In the genomic region with DNA sequence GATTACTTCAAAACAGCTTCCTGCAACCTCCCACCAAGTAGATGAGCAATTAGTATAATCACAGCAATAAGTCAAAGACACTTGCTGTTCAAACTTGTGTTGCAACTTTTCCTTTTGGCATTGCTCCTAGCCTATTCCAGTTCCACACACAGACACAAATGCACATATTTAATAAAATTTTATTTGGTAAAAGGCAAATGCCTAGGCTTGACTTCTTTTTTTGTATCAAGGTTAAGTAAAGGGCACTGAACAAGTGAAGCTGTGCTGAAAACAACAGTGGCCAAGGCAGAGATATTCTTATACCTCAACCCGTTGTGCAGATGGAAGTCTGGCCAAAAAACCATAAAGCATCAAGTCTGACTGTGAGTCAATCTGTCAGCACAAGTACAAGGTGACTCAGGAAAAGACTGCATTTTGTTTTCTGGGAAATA, we compare ENCODE assay signal across 13 cellular contexts.
DNase-seq lines count a peak whose midpoint lies in the region; ATAC-seq and TF ChIP-seq lines count a peak whose summit lies in the region.
"Had no signal": no experiment of that assay in that cellular context is flagged by ENCODE, and none has a peak within 500 bp of the region (broad histone marks: within the 10 kb centered on the region; RNA-seq: fewer than 3 reads in every experiment).

No MANE protein-coding gene starts in this region.

- TF ChIP-seq CTCF in heart right ventricle (IDR thresholded peaks at IDR 0.05) (no peak), VCaP (conservative IDR thresholded peaks at IDR 0.05) (no peak), fibroblast of villous mesenchyme (IDR thresholded peaks at IDR 0.05; ENCODE audit: insufficient read depth, low read depth, low read length) (no peak)

- H3K4me3 ChIP-seq in heart right ventricle (no peak overlapping the region), fibroblast of villous mesenchyme (ENCODE audit: low read depth, low read length) (no peak overlapping the region)
- H3K4me3 ChIP-seq: upper lobe of left lung had no signal

- H3K27ac ChIP-seq in heart right ventricle (peak overlapping the region in 6 of 10 donors; percentile 1 to 81 (median 40)), VCaP (peak overlapping the region; percentile 67)
- H3K27ac ChIP-seq: upper lobe of left lung had no signal

- H3K9me3 ChIP-seq in heart right ventricle: no peaks in the 10 kb centered on the region
- H3K9me3 ChIP-seq: upper lobe of left lung had no signal

- H3K4me1 ChIP-seq in heart right ventricle: peaks cover 0 to 32% (median 18%) of the 10 kb centered on the region in 9 donors

- H3K36me3 ChIP-seq in heart right ventricle: no peaks in the 10 kb centered on the region
- H3K36me3 ChIP-seq: upper lobe of left lung had no signal

- H3K27me3 ChIP-seq in heart right ventricle: no peaks in the 10 kb centered on the region
- H3K27me3 ChIP-seq: upper lobe of left lung had no signal

- intact Hi-C loops in heart right ventricle (cut with DNase I) (loop anchor here in 3 of 10 donors (5.0 to 10.0 kb wide), 3 partner anchors 106 to 834 kb away; partner anchors contain the start of gene CITED2 (in 1 of the 3)), cardiac septum (cut with DNase I) (no loop called here)

- peak in 1 of 8 donors; percentile 32 for ATAC-seq in heart right ventricle
- ATAC-seq: activated CD4-positive, alpha-beta T cell treated with anti-CD3 and anti-CD28 coated beads for 36 hours; activated T-helper 17 cell treated with anti-CD3 and anti-CD28 coated beads, Interleukin-2, amount 50 U/mL, for 72 hours had no signal

- DNase-seq in heart right ventricle (no peak), cardiac septum (ENCODE audit: low spot score) (no peak), fibroblast of villous mesenchyme (ENCODE audit: low read depth) (peak; percentile 84), hypothalamus (lab: John Stamatoyannopoulos, UW) (no peak), iPS-NIHi11 (ENCODE audit: low spot score) (no peak)
- no peak for DNase-seq in activated naive CD4-positive, alpha-beta T cell (lab: John Stamatoyannopoulos, UW)
- DNase-seq in central memory CD4-positive, alpha-beta T cell: no peak
- DNase-seq: activated CD4-positive, alpha-beta T cell treated with anti-CD3 and anti-CD28 coated beads for 36 hours; left cardiac atrium; NCI-H82; upper lobe of left lung had no signal

- WGBS in heart right ventricle, 2 donors: 29 to 30% methylated on average over 1 of the region's 1 CpG
